In the genomic region with DNA sequence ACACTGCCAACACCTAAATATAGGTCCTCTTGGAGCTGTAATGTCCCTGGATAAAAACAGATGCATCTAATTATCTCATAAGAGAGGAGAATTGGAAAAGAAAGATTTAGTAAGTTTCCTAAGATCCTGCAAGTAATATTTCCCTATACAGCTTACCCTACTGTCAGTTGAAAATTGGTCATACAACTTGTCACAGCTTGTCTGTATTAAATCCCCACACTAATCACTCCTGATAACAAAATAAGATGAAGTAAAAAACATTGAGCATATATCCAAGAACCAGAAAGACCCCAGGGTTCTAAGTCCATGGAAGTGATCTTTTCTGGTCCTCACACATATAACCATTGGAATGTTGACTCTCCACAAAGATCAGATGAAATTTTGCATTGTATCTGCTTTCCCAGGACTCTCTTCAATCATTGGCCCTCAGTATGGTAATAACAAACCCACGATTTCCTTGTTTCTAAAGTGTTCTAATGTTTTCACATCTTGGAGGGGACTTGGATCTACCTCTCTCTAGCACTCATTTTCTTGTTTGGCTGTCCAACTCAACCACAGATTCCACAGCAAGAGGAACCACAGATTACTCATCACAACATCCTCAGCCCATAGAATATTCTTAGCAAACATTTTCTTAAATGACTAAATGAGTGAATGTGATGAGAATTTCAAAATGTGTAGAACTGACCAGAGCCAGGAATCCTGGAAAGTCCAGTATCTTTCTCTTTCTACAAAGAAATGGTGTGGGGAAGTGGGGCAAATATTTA, we compare ENCODE assay signal across 15 cellular contexts.
DNase-seq lines count a peak whose midpoint lies in the region; FAIRE-seq and TF ChIP-seq lines count a peak whose summit lies in the region.
"Had no signal": no experiment of that assay in that cellular context is flagged by ENCODE, and none has a peak within 500 bp of the region (broad histone marks: within the 10 kb centered on the region; RNA-seq: fewer than 3 reads in every experiment).

No MANE protein-coding gene starts in this region.

- DNase-seq in MV-4-11 (lab: John Stamatoyannopoulos, UW) (peak; percentile 43), astrocyte of the cerebellum (ENCODE audit: low read depth) (peak; percentile 4), fibroblast of mammary gland (ENCODE audit: low read depth) (peak; percentile 0), superior temporal gyrus (ENCODE audit: extremely low spot score) (peak; percentile 13), SW 1271 (lab: John Stamatoyannopoulos, UW) (no peak), NCI-H748 (lab: John Stamatoyannopoulos, UW; ENCODE audit: unreplicated experiment) (no peak), RCC 7860 (ENCODE audit: low spot score) (no peak), posterior vena cava (ENCODE audit: low spot score) (no peak)
- DNase-seq: H9, NCI-H1092, NCI-H1694 treated with DMSO at 0.1 percent for 48 hours, NCI-H446, NCI-H774, SHP77 treated with DMSO at 0.1 percent for 48 hours had no signal

- in situ Hi-C loops in astrocyte of the cerebellum (cut with HindIII; ENCODE audit: low sequenced_read_pairs): no loop called here

- FAIRE-seq in RCC 7860 (lab: Jason Lieb, UNC): no peak

- intact Hi-C loops in posterior vena cava (cut with DNase I): no loop called here

- TF ChIP-seq CTCF in astrocyte of the cerebellum (IDR thresholded peaks at IDR 0.05; ENCODE audit: low read depth, low read length, missing control alignments): no peak
- TF ChIP-seq CTCF in fibroblast of mammary gland (conservative IDR thresholded peaks at IDR 0.05; ENCODE audit: control insufficient read depth, insufficient read depth, low read depth, low read length): no peak

- H3K4me3 ChIP-seq in astrocyte of the cerebellum (ENCODE audit: low read depth, low read length) (no peak overlapping the region), fibroblast of mammary gland (ENCODE audit: control insufficient read depth, low read depth, low read length) (no peak overlapping the region)
- H3K4me3 ChIP-seq: BLaER1 had no signal

Comparison
In these comparisons a context has a peak if more than half of its experiments do, and no peak if none do; other contexts are left out.
1. DNase-seq: peak in MV-4-11 (single experiment), astrocyte of the cerebellum (single experiment), fibroblast of mammary gland (single experiment) and superior temporal gyrus (single experiment); none in SW 1271 (0 of 2), NCI-H748 (single experiment), RCC 7860 (single experiment) and posterior vena cava (single experiment).